ENCODE assay signal across 1 cellular context in genomic region chr17:7835818-7836595, GRCh38.
TF ChIP-seq lines count a peak whose summit lies in the region.

No MANE protein-coding gene starts in this region.

TF ChIP-seq in HEK293, 187 proteins besides CTCF, POLR2A, EP300 and RAD21 (continued from another document):
- TF ChIP-seq ZSCAN5A (tag by site-specific recombination; IDR thresholded peaks at IDR 0.05) (peak; percentile 42; the same call in 1 of the 2 replicates), ZBTB26 (tag by site-specific recombination; optimal IDR thresholded peaks at IDR 0.05) (peak; percentile 45), KLF9 (tag by site-specific recombination; IDR thresholded peaks at IDR 0.05; ENCODE audit: low read depth) (peak; percentile 23), MYNN (tag by site-specific recombination; IDR thresholded peaks at IDR 0.05; ENCODE audit: borderline replicate concordance) (peak; percentile 8; the same call in 1 of the 2 replicates), ZXDB (tag by site-specific recombination; IDR thresholded peaks at IDR 0.05) (peak; percentile 19; the same call in 1 of the 2 replicates), ZNF585B (tag by site-specific recombination; IDR thresholded peaks at IDR 0.05) (no peak), YY2 (tag by site-specific recombination; IDR thresholded peaks at IDR 0.05) (peak; percentile 34; the same call in 1 of the 2 replicates), GLI4 (tag by site-specific recombination; IDR thresholded peaks at IDR 0.05) (peak; percentile 43; the same call in 1 of the 2 replicates), KLF16 (tag by site-specific recombination; IDR thresholded peaks at IDR 0.05) (peak; percentile 68; the same call in 1 of the 2 replicates), ZNF792 (tag by site-specific recombination; IDR thresholded peaks at IDR 0.05) (no peak), PRDM1 (tag by site-specific recombination; IDR thresholded peaks at IDR 0.05) (peak; percentile 73), SP2 (tag by site-specific recombination; IDR thresholded peaks at IDR 0.05) (peak; percentile 55), FEZF1 (tag by site-specific recombination; IDR thresholded peaks at IDR 0.05) (peak; percentile 10; the same call in 1 of the 2 replicates), HIC1 (tag by site-specific recombination; IDR thresholded peaks at IDR 0.05) (0 out of 2 replicates have a peak, but pooled peaks have one; percentile 52), ZNF639 (tag by site-specific recombination; IDR thresholded peaks at IDR 0.05) (peak; percentile 53; the same call in 1 of the 2 replicates), GLIS1 (tag by site-specific recombination; IDR thresholded peaks at IDR 0.05) (peak; percentile 63), ZNF24 (tag by site-specific recombination; IDR thresholded peaks at IDR 0.05) (0 out of 2 replicates have a peak, but pooled peaks have one; percentile 23), ZNF76 (tag by site-specific recombination; IDR thresholded peaks at IDR 0.05; ENCODE audit: borderline replicate concordance, low read depth) (peak; percentile 61; the same call in 1 of the 2 replicates), BCL6B (tag by site-specific recombination; IDR thresholded peaks at IDR 0.05) (no peak)
TF ChIP-seq in HEK293: peak in this region for 53.
